In genomic region chr19:13014101-13014920, GRCh38 we compare ENCODE assay signal across 9 cellular contexts. TPM values are rescaled to one million over a fixed set of nuclear protein-coding genes. Genes with fewer than 3 reads are reported as not detected.
DNase-seq lines count a peak whose midpoint lies in the region; ATAC-seq, FAIRE-seq and TF ChIP-seq lines count a peak whose summit lies in the region.
"Had no signal": no experiment of that assay in that cellular context is flagged by ENCODE, and none has a peak within 500 bp of the region (broad histone marks: within the 10 kb centered on the region; RNA-seq: fewer than 3 reads in every experiment).

No MANE protein-coding gene starts in this region.

- H3K27me3 Mint-ChIP-seq in activated T-cell treated with anti-CD3 and anti-CD28 coated beads, Interleukin-2, amount 50 U/mL, for 4 hours (ENCODE audit: low read depth), result peaks cover 67% of the 10 kb centered on the region

- H3K9me3 Mint-ChIP-seq in activated T-cell treated with anti-CD3 and anti-CD28 coated beads, Interleukin-2, amount 50 U/mL, for 4 hours, result no peaks in the 10 kb centered on the region

- WGBS in K562 (ENCODE audit: insufficient coverage, low coverage, missing lambda C conversion rate), result 81% methylated on average over 24 of the region's 35 CpGs
- 27 to 34% methylated on average over 34 to 35 of the region's 35 CpGs for WGBS in lung, 2 donors

- H3K9me1 ChIP-seq in K562 (ENCODE audit: control insufficient read depth, insufficient read depth, low read length), result no peaks in the 10 kb centered on the region

- BruUV-seq in K562 (replicated peaks; lab: Mats Ljungman, UMichigan), result no TSS peak

- H3K4me2 ChIP-seq in K562 (ENCODE audit: insufficient read depth, low read length), result no peak overlapping the region

- H3K27ac ChIP-seq in K562 (ENCODE audit: extremely low read depth, low read depth, low read length) (peak overlapping the region; percentile 5; the same call in 1 of the 3 replicates), lung (ENCODE audit: low read depth in 1 of 2, low read length in 1 of 2) (peak overlapping the region; percentile 13 to 52), tibial artery (peak overlapping the region; percentile 88 to 99)

- in situ Hi-C loops in K562 (cut with MboI), result no loop called here

- TF ChIP-seq RAD21 in K562 (CRISPR knock-in tag; conservative IDR thresholded peaks at IDR 0.05 in 1 of 2, IDR thresholded peaks at IDR 0.05 in 1 of 2), result no peak

- TF ChIP-seq CTCF in K562 (IDR thresholded peaks at IDR 0.05 in 2 of 3, conservative IDR thresholded peaks at IDR 0.05 in 1 of 3; ENCODE audit: insufficient read depth in 2 of 3, low read depth in 1 of 3, low read length in 3 of 3) (no peak), lung (IDR thresholded peaks at IDR 0.05; ENCODE audit: control extremely low read depth, extremely low read depth) (no peak), tibial artery (IDR thresholded peaks at IDR 0.05) (no peak), foreskin fibroblast (IDR thresholded peaks at IDR 0.05; ENCODE audit: low read depth, low read length) (no peak)

- H3K36me3 ChIP-seq in K562 (ENCODE audit: control insufficient read depth, insufficient read depth, low read length), result no peaks in the 10 kb centered on the region; the same call in 2 of the 3 replicates
- no peaks in the 10 kb centered on the region for H3K36me3 ChIP-seq in lung (ENCODE audit: control insufficient read depth in 2 of 2, insufficient read depth in 2 of 2, low read length in 2 of 2)
- no peaks in the 10 kb centered on the region for H3K36me3 ChIP-seq in tibial artery

- ATAC-seq in activated T-cell treated with anti-CD3 and anti-CD28 coated beads, Interleukin-2, amount 50 U/mL, for 4 hours, result no peak
- ATAC-seq in K562 (no peak), lung (ENCODE audit: insufficient read depth, low FRiP score) (no peak), GM18858 (IDR thresholded peaks at IDR 0.05; ENCODE audit: unreplicated experiment) (no peak)

- no peaks in the 10 kb centered on the region for H3K36me3 Mint-ChIP-seq in activated T-cell treated with anti-CD3 and anti-CD28 coated beads, Interleukin-2, amount 50 U/mL, for 4 hours (ENCODE audit: insufficient read depth)

- no peaks in the 10 kb centered on the region for H3K9me3 ChIP-seq in K562 (replicated peaks; ENCODE audit: control insufficient read depth, insufficient read depth, low read depth, low read length)
- H3K9me3 ChIP-seq in lung (ENCODE audit: control insufficient read depth in 2 of 2, insufficient read depth in 1 of 2, low read length in 1 of 2), result no peaks in the 10 kb centered on the region
- H3K9me3 ChIP-seq in tibial artery, result no peaks in the 10 kb centered on the region

- H3K9ac ChIP-seq in K562 (ENCODE audit: insufficient read depth in 1 of 2, low read depth in 2 of 2, low read length in 2 of 2), result peak overlapping the region in 1 of 2 experiments; percentile 80; a peak in 2 of 4 replicates

- no peaks in the 10 kb centered on the region for H4K20me1 ChIP-seq in K562 (replicated peaks; ENCODE audit: control insufficient read depth, insufficient read depth, low read length)

- peak; percentile 23 for FAIRE-seq in K562 (lab: Jason Lieb, UNC)

- H3K4me1 ChIP-seq in K562 (replicated peaks in 1 of 2; ENCODE audit: control insufficient read depth in 2 of 2, insufficient read depth in 2 of 2, low read length in 2 of 2), result peaks cover 46 to 78% of the 10 kb centered on the region in 2 experiments
- peaks cover 7 to 21% of the 10 kb centered on the region in 2 donors for H3K4me1 ChIP-seq in lung (ENCODE audit: control insufficient read depth in 2 of 2, insufficient read depth in 2 of 2, low read length in 2 of 2)
- peaks cover 0 to 100% (median 87%) of the 10 kb centered on the region in 4 donors for H3K4me1 ChIP-seq in tibial artery

- POLR2A ChIA-PET in K562 (lab: Yijun Ruan, JAX), result interaction anchor here (0.9 to 1.9 kb wide), 4 partner anchors 9 to 65 kb away, joined by 4 to 5 read pairs (median 4); no protein-coding TSS in a partner anchor

- peaks cover 22% of the 10 kb centered on the region for H3K4me1 Mint-ChIP-seq in activated T-cell treated with anti-CD3 and anti-CD28 coated beads, Interleukin-2, amount 50 U/mL, for 4 hours (ENCODE audit: low read depth)

- H3K27me3 ChIP-seq in K562 (ENCODE audit: control insufficient read depth in 2 of 2, insufficient read depth in 2 of 2, low read length in 2 of 2), result no peaks in the 10 kb centered on the region
- H3K27me3 ChIP-seq in lung (ENCODE audit: control insufficient read depth, insufficient read depth), result no peaks in the 10 kb centered on the region
- no peaks in the 10 kb centered on the region for H3K27me3 ChIP-seq in tibial artery

- H2AFZ ChIP-seq in K562 (ENCODE audit: low read depth, low read length), result no peak overlapping the region

- no peak for TF ChIP-seq EP300 in K562 (IDR thresholded peaks at IDR 0.05; ENCODE audit: low read length)

- DNase-seq in activated T-cell treated with anti-CD3 and anti-CD28 coated beads, Interleukin-2, amount 50 U/mL, for 4 hours, result no peak
- DNase-seq in activated T-cell treated with anti-CD3 and anti-CD28 coated beads, Interleukin-2, amount 50 U/mL, for 48 hours, result no peak
- DNase-seq in K562 (ENCODE audit: extremely low read depth in 1 of 4, low spot score in 3 of 4) (peak in 1 of 4 experiments; percentile 16), lung (ENCODE audit: low spot score) (no peak), tibial artery (no peak), NCI-H446 (lab: John Stamatoyannopoulos, UW) (no peak), foreskin fibroblast (no peak)
- DNase-seq: stimulated activated CD4-positive, alpha-beta T cell treated with anti-CD3 and anti-CD28 coated beads, Interleukin-4, amount 100 ng/mL, for 4 hours had no signal

- H3K4me3 ChIP-seq in K562 (no peak overlapping the region), lung (no peak overlapping the region), tibial artery (peak overlapping the region; percentile 44 to 54), foreskin fibroblast (ENCODE audit: low read depth in 1 of 2, low read length in 2 of 2) (no peak overlapping the region)

- peak overlapping the region; percentile 83 for H3K4me3 Mint-ChIP-seq in activated T-cell treated with anti-CD3 and anti-CD28 coated beads, Interleukin-2, amount 50 U/mL, for 4 hours

- intact Hi-C loops in K562 (cut with micrococcal nuclease), result no loop called here
- intact Hi-C loops in tibial artery (cut with DNase I; ENCODE audit: low total_unique reads), result no loop called here

- TF ChIP-seq POLR2A in K562 (conservative IDR thresholded peaks at IDR 0.05), result no peak

- CTCF ChIA-PET in K562 (lab: Yijun Ruan, JAX; ENCODE audit: low intra/inter-chr PET ratio), result no interaction called here

- H3K79me2 ChIP-seq in K562 (ENCODE audit: control insufficient read depth, insufficient read depth, low read length), result peaks cover 63% of the 10 kb centered on the region

RNA-seq across cellular contexts. Expression of gene NFIX, which starts 19.0 kb away (rescaled TPM):
- total RNA-seq in activated T-cell treated with anti-CD3 and anti-CD28 coated beads, Interleukin-2, amount 50 U/mL, for 4 hours, result 10 to 100 TPM; 11.1 to 20.4 (median 16.1) TPM
- total RNA-seq in K562 (2011; cell fraction: chromatin; rRNA removed; ENCODE audit: low replicate concordance), result 18.3 and 47.5 TPM in 2 replicates
- total RNA-seq in K562 (2011; cell fraction: nucleolus; rRNA removed), result 13.6 and 14.8 TPM in 2 replicates
- total RNA-seq in K562 (2011; cell fraction: nucleoplasm; rRNA removed), result 10.4 and 11.4 TPM in 2 replicates
- total RNA-seq in K562 (2014; rRNA removed), result 5.4 and 7.7 TPM in 2 replicates
- 2.3 and 6.4 TPM in 2 replicates for total RNA-seq in K562 (2014; rRNA removed; fragmentation: Illumina TruSeq; extraction: Trizol)
- total RNA-seq in K562 (2015; rRNA removed; fragmentation: Illumina TruSeq; extraction: Trizol), result 3.1 and 3.8 TPM in 2 replicates
- total RNA-seq in K562 (2021), result 23.1 and 26.8 TPM in 2 replicates
- polyA plus RNA-seq in K562 (2011; rRNA removed), result 2.9 and 5.6 TPM in 2 replicates
- 3.2 and 3.6 TPM in 2 replicates for polyA plus RNA-seq in K562 (2011; cell fraction: cytosol; rRNA removed)
- 10.1 and 10.4 TPM in 2 replicates for polyA plus RNA-seq in K562 (2011; cell fraction: nucleus; rRNA removed)
- polyA plus RNA-seq in K562 (2012), result 8.7 and 9.6 TPM in 2 replicates
- polyA plus RNA-seq in K562 (2014; fragmentation: Illumina TruSeq; extraction: Trizol), result 7.7 and 9.2 TPM in 2 replicates
- under 1 TPM; 0.28 to 0.34 TPM for polyA plus RNA-seq in K562 (2014; fragmentation: Nextera tagmentation; extraction: Ambion mirVana)
- 6.8 and 7.2 TPM in 2 replicates for polyA plus RNA-seq in K562 (2014; rRNA removed)
- 2.8 and 3.1 TPM in 2 replicates for polyA minus RNA-seq in K562 (2011; rRNA and poly(A)+ RNA removed)
- polyA minus RNA-seq in K562 (2011; cell fraction: cytosol; rRNA and poly(A)+ RNA removed), result 7.3 and 7.8 TPM in 2 replicates
- polyA minus RNA-seq in K562 (2011; cell fraction: nucleus; rRNA and poly(A)+ RNA removed), result 5.7 and 7.9 TPM in 2 replicates
- total RNA-seq in lung, result 100 to 1,000 TPM; 129 to 190 TPM
- 10 to 100 TPM; 26.0 to 50.5 TPM for polyA plus RNA-seq in lung

RNA-seq across cellular contexts. Expression of gene DAND5, which starts 44.9 kb away (rescaled TPM):
- total RNA-seq in activated T-cell treated with anti-CD3 and anti-CD28 coated beads, Interleukin-2, amount 50 U/mL, for 4 hours, result not detected
- total RNA-seq in K562 (2011; cell fraction: chromatin; rRNA removed; ENCODE audit: low replicate concordance), result 2.2 and 4.9 TPM in 2 replicates
- 2.3 and 2.4 TPM in 2 replicates for total RNA-seq in K562 (2011; cell fraction: nucleolus; rRNA removed)
- 2.3 and 3.3 TPM in 2 replicates for total RNA-seq in K562 (2011; cell fraction: nucleoplasm; rRNA removed)
- 0.27 and 0.82 TPM in 2 replicates for total RNA-seq in K562 (2014; rRNA removed)
- total RNA-seq in K562 (2014; rRNA removed; fragmentation: Illumina TruSeq; extraction: Trizol), result 0.38 and 0.40 TPM in 2 replicates
- total RNA-seq in K562 (2015; rRNA removed; fragmentation: Illumina TruSeq; extraction: Trizol), result 0.22 and 0.23 TPM in 2 replicates
- total RNA-seq in K562 (2021), result 0.74 and 0.78 TPM in 2 replicates
- polyA plus RNA-seq in K562 (2011; rRNA removed), result 0.60 and 0.89 TPM in 2 replicates
- 0.71 and 0.72 TPM in 2 replicates for polyA plus RNA-seq in K562 (2011; cell fraction: cytosol; rRNA removed)
- 1.9 and 3.0 TPM in 2 replicates for polyA plus RNA-seq in K562 (2011; cell fraction: nucleus; rRNA removed)
- 0.43 and 0.97 TPM in 2 replicates for polyA plus RNA-seq in K562 (2012)
- polyA plus RNA-seq in K562 (2014; fragmentation: Illumina TruSeq; extraction: Trizol), result 0.71 and 0.83 TPM in 2 replicates
- polyA plus RNA-seq in K562 (2014; fragmentation: Nextera tagmentation; extraction: Ambion mirVana), result under 1 TPM; 0.42 to 0.63 TPM
- polyA plus RNA-seq in K562 (2014; rRNA removed), result 0.50 and 0.66 TPM in 2 replicates
- polyA minus RNA-seq in K562 (2011; rRNA and poly(A)+ RNA removed), result 0.18 and 0.28 TPM in 2 replicates
- 0.48 TPM in 1 of 2 replicates, not detected in the other for polyA minus RNA-seq in K562 (2011; cell fraction: cytosol; rRNA and poly(A)+ RNA removed)
- polyA minus RNA-seq in K562 (2011; cell fraction: nucleus; rRNA and poly(A)+ RNA removed), result 0.33 TPM in 1 of 2 replicates, not detected in the other
- under 1 TPM; 0.20 to 0.25 TPM for total RNA-seq in lung
- polyA plus RNA-seq in lung, result under 1 TPM; 0.01 to 0.14 TPM

RNA-seq across cellular contexts. Expression of gene GADD45GIP1, which starts 57.3 kb away (rescaled TPM):
- 10 to 100 TPM; 60.5 to 65.2 (median 61.8) TPM for total RNA-seq in activated T-cell treated with anti-CD3 and anti-CD28 coated beads, Interleukin-2, amount 50 U/mL, for 4 hours
- total RNA-seq in K562 (2011; cell fraction: chromatin; rRNA removed; ENCODE audit: low replicate concordance), result 2.1 and 5.5 TPM in 2 replicates
- 10.1 and 11.0 TPM in 2 replicates for total RNA-seq in K562 (2011; cell fraction: nucleolus; rRNA removed)
- 7.2 TPM in 2 replicates for total RNA-seq in K562 (2011; cell fraction: nucleoplasm; rRNA removed)
- total RNA-seq in K562 (2014; rRNA removed) (143 and 161 TPM in 2 replicates), K562 (2014; rRNA removed; fragmentation: Illumina TruSeq; extraction: Trizol) (9.1 and 12.9 TPM in 2 replicates), K562 (2015; rRNA removed; fragmentation: Illumina TruSeq; extraction: Trizol) (39.5 and 40.1 TPM in 2 replicates), K562 (2021) (47.3 and 48.8 TPM in 2 replicates), lung (10 to 100 TPM; 14.9 to 22.6 TPM)
- polyA plus RNA-seq in K562 (2011; rRNA removed) (29.2 and 30.4 TPM in 2 replicates), K562 (2014; fragmentation: Illumina TruSeq; extraction: Trizol) (11.5 and 20.3 TPM in 2 replicates), K562 (2014; fragmentation: Nextera tagmentation; extraction: Ambion mirVana) (1 to 10 TPM; 5.1 to 6.8 TPM), K562 (2014; rRNA removed) (114 and 122 TPM in 2 replicates), lung (10 to 100 TPM; 50.0 to 69.0 TPM)
- polyA plus RNA-seq in K562 (2011; cell fraction: cytosol; rRNA removed), result 29.3 and 72.0 TPM in 2 replicates
- 15.3 and 17.2 TPM in 2 replicates for polyA plus RNA-seq in K562 (2011; cell fraction: nucleus; rRNA removed)
- 35.2 and 43.7 TPM in 2 replicates for polyA plus RNA-seq in K562 (2012)
- polyA minus RNA-seq in K562 (2011; rRNA and poly(A)+ RNA removed), result 4.2 and 6.1 TPM in 2 replicates
- polyA minus RNA-seq in K562 (2011; cell fraction: cytosol; rRNA and poly(A)+ RNA removed), result 9.9 and 13.6 TPM in 2 replicates
- 4.6 and 5.3 TPM in 2 replicates for polyA minus RNA-seq in K562 (2011; cell fraction: nucleus; rRNA and poly(A)+ RNA removed)

Comparison
In these comparisons a context has a peak if more than half of its experiments do, and no peak if none do; other contexts are left out.
1. H3K27ac ChIP-seq: peak in every context shown above with its lines; median percentile 94 in tibial artery; 32 in lung; 5 in K562.
2. H3K4me3 ChIP-seq: peak in tibial artery (2 of 2); none in K562 (single experiment), lung (single experiment) and foreskin fibroblast (0 of 2).